Comparison of ENCODE assay signal across 11 cellular contexts in genomic region chr11:18429349-18429748, GRCh38. TPM values are rescaled to one million over a fixed set of nuclear protein-coding genes. Genes with fewer than 3 reads are reported as not detected.
"Had no signal": no experiment of that assay in that cellular context is flagged by ENCODE, and none has a peak within 500 bp of the region (broad histone marks: within the 10 kb centered on the region; RNA-seq: fewer than 3 reads in every experiment).

No MANE protein-coding gene starts in this region.

- FAIRE-seq: H1, HepG2 had no signal

- H2AFZ ChIP-seq: GM23338 had no signal

- H3K9me3 ChIP-seq: HAP-1 had no signal

- H3K36me3 ChIP-seq: HAP-1 had no signal

- H3K9me3 Mint-ChIP-seq: GM23338, HFFc6 had no signal

- H3K27me3 Mint-ChIP-seq: IgD-negative memory B cell had no signal

- H3K4me3 ChIP-seq: GM23338, HAP-1 had no signal

- H3K36me3 Mint-ChIP-seq: IgD-negative memory B cell had no signal

- H3K4me1 ChIP-seq: HAP-1 had no signal

- H3K27ac ChIP-seq: HL-60, KMS-11 had no signal

- H3K4me1 Mint-ChIP-seq: GM23338 had no signal

- H3K4me3 Mint-ChIP-seq: GM23338, HFFc6, IgD-negative memory B cell had no signal

- H3K27ac Mint-ChIP-seq: GM23338, HFFc6, IgD-negative memory B cell had no signal

- DNase-seq: H7, HFFc6 had no signal

- ATAC-seq: GM23338, HCT116, HepG2 had no signal

- H3K4me2 ChIP-seq: GM23338, KMS-11 had no signal

- H3K9ac ChIP-seq: KMS-11 had no signal

RNA-seq across cellular contexts. Expression of gene LDHC, which starts 17.2 kb away (rescaled TPM):
- total RNA-seq: HepG2, HT1080 had no signal
- polyA plus RNA-seq: GM23338, HepG2, IgD-negative memory B cell had no signal

RNA-seq across cellular contexts. Expression of gene LDHAL6A, which starts 26.3 kb away (rescaled TPM):
- total RNA-seq: H1, H7, HepG2, HFFc6, HT1080 had no signal
- polyA plus RNA-seq: H1, HepG2, IgD-negative memory B cell had no signal
